Comparison of ENCODE assay signal across 10 cellular contexts in the genomic region with DNA sequence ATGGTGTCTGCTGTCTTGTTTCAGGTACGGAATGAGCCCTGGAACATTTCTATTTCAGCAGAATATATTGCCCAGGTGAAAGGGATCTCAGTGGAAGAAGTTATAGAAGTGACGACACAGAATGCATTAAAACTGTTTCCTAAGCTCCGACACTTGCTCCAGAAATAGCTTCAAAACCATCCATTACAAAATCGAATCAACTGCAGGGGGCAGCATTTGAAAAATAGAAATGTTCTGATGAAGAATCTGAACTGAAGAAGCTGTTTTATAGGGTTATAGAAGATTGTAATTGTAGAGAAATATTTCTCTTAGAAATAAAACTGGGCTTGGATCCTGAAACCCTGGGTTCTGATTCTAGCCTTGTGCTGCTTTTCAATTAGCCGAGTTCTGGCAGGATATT. TPM values are rescaled to one million over a fixed set of nuclear protein-coding genes. Genes with fewer than 3 reads are reported as not detected.
DNase-seq lines count a peak whose midpoint lies in the region; ATAC-seq and TF ChIP-seq lines count a peak whose summit lies in the region.
"Had no signal": no experiment of that assay in that cellular context is flagged by ENCODE, and none has a peak within 500 bp of the region (broad histone marks: within the 10 kb centered on the region; RNA-seq: fewer than 3 reads in every experiment).

No MANE protein-coding gene starts in this region.

- H3K9ac ChIP-seq in DND-41 (ENCODE audit: low read depth, low read length): no peak overlapping the region
- H3K9ac ChIP-seq in neural cell (ENCODE audit: low read length): no peak overlapping the region

- ATAC-seq in DND-41 (ENCODE audit: insufficient read depth, low read depth): no peak
- no peak for ATAC-seq in HG03108 (IDR thresholded peaks at IDR 0.05; ENCODE audit: unreplicated experiment)

- H3K27ac ChIP-seq in DND-41 (ENCODE audit: low read length) (no peak overlapping the region), neural cell (ENCODE audit: low read length) (no peak overlapping the region), thyroid gland (no peak overlapping the region)
- no peak overlapping the region for H3K27ac ChIP-seq in effector memory CD4-positive, alpha-beta T cell (ENCODE audit: insufficient read depth, low read length, poor library complexity, severe bottlenecking)

- H2AFZ ChIP-seq in DND-41 (ENCODE audit: low read depth, low read length) (no peak overlapping the region), neural cell (ENCODE audit: low read depth, low read length) (no peak overlapping the region)

- H3K9me3 ChIP-seq in DND-41 (ENCODE audit: insufficient read depth, low read length, severe bottlenecking) (no peaks in the 10 kb centered on the region), neural cell (ENCODE audit: low read length) (no peaks in the 10 kb centered on the region), thyroid gland (no peaks in the 10 kb centered on the region)
- H3K9me3 ChIP-seq in effector memory CD4-positive, alpha-beta T cell (ENCODE audit: control insufficient read depth, low read length): no peaks in the 10 kb centered on the region
- H3K9me3 ChIP-seq: HAP-1 had no signal

- no peaks in the 10 kb centered on the region for H3K27me3 ChIP-seq in DND-41 (ENCODE audit: insufficient read depth, low read length, poor library complexity)
- no peaks in the 10 kb centered on the region for H3K27me3 ChIP-seq in neural cell (ENCODE audit: insufficient read depth, low read depth, low read length)
- no peaks in the 10 kb centered on the region for H3K27me3 ChIP-seq in thyroid gland
- no peaks in the 10 kb centered on the region for H3K27me3 ChIP-seq in effector memory CD4-positive, alpha-beta T cell (replicated peaks; ENCODE audit: control insufficient read depth, insufficient read depth, low read length, poor library complexity, severe bottlenecking)

- TF ChIP-seq POLR2A in thyroid gland (IDR thresholded peaks at IDR 0.05): no peak

- 71 to 74% methylated on average over 5 of the region's 5 CpGs for WGBS in thyroid gland, 2 donors

- intact Hi-C loops in thyroid gland (cut with DNase I): no loop called here

- peak; percentile 45 for TF ChIP-seq RAD21 in neural cell (conservative IDR thresholded peaks at IDR 0.05)

- TF ChIP-seq CTCF in DND-41 (IDR thresholded peaks at IDR 0.05; ENCODE audit: borderline replicate concordance, extremely low read depth, low read length, poor library complexity, severe bottlenecking): peak; percentile 44
- peak; percentile 19 for TF ChIP-seq CTCF in cardiac fibroblast (IDR thresholded peaks at IDR 0.05; ENCODE audit: low read depth, low read length)
- peak; percentile 55 for TF ChIP-seq CTCF in neural cell (IDR thresholded peaks at IDR 0.05; ENCODE audit: poor library complexity, severe bottlenecking)
- peak in 2 of 6 experiments; percentile 7 to 16 for TF ChIP-seq CTCF in thyroid gland (IDR thresholded peaks at IDR 0.05)

- H3K4me3 ChIP-seq in DND-41 (ENCODE audit: low read depth in 1 of 2, low read length in 2 of 2) (no peak overlapping the region), cardiac fibroblast (replicated peaks in 1 of 2; ENCODE audit: low read depth in 2 of 2, low read length in 2 of 2) (no peak overlapping the region), neural cell (ENCODE audit: low read length) (no peak overlapping the region), thyroid gland (replicated peaks in 1 of 3) (no peak overlapping the region)
- no peak overlapping the region for H3K4me3 ChIP-seq in effector memory CD4-positive, alpha-beta T cell (ENCODE audit: insufficient read depth, low read depth, low read length, poor library complexity, severe bottlenecking)
- H3K4me3 ChIP-seq: HAP-1 had no signal

- H3K4me2 ChIP-seq in DND-41 (ENCODE audit: insufficient read depth, low read length): no peak overlapping the region
- H3K4me2 ChIP-seq in neural cell (ENCODE audit: low read length): no peak overlapping the region

- no peaks in the 10 kb centered on the region for H3F3A ChIP-seq in neural cell (ENCODE audit: insufficient read depth, low read length, poor library complexity, severe bottlenecking)

- no peaks in the 10 kb centered on the region for H4K20me1 ChIP-seq in DND-41 (ENCODE audit: insufficient read depth, low read length)
- no peaks in the 10 kb centered on the region for H4K20me1 ChIP-seq in neural cell (ENCODE audit: insufficient read depth)

- H3K79me2 ChIP-seq in DND-41 (ENCODE audit: insufficient read depth, low read length): no peaks in the 10 kb centered on the region
- H3K79me2 ChIP-seq in neural cell (replicated peaks; ENCODE audit: insufficient read depth, low read length): no peaks in the 10 kb centered on the region

- H3K9me2 ChIP-seq in neural cell (ENCODE audit: insufficient read depth, low read length): no peaks in the 10 kb centered on the region

- no peak for TF ChIP-seq EP300 in neural cell (conservative IDR thresholded peaks at IDR 0.05; ENCODE audit: poor library complexity, severe bottlenecking)

- peaks cover 12% of the 10 kb centered on the region; the same call in 1 of the 2 replicates for H3K36me3 ChIP-seq in DND-41 (ENCODE audit: insufficient read depth, low read length)
- H3K36me3 ChIP-seq in neural cell (ENCODE audit: insufficient read depth, low read length): no peaks in the 10 kb centered on the region
- no peaks in the 10 kb centered on the region for H3K36me3 ChIP-seq in thyroid gland
- H3K36me3 ChIP-seq in effector memory CD4-positive, alpha-beta T cell (ENCODE audit: control insufficient read depth, insufficient read depth, low read length): no peaks in the 10 kb centered on the region
- H3K36me3 ChIP-seq: HAP-1 had no signal

- no peaks in the 10 kb centered on the region for H3K4me1 ChIP-seq in DND-41 (ENCODE audit: insufficient read depth, low read length)
- H3K4me1 ChIP-seq in thyroid gland: no peaks in the 10 kb centered on the region
- H3K4me1 ChIP-seq in effector memory CD4-positive, alpha-beta T cell (ENCODE audit: control insufficient read depth, insufficient read depth, low read length, poor library complexity, severe bottlenecking): no peaks in the 10 kb centered on the region

- DNase-seq in DND-41 (no peak), LHCN-M2 (ENCODE audit: low read depth) (peak; percentile 5), cardiac fibroblast (ENCODE audit: low read depth in 2 of 2) (peak; percentile 30 to 46), DMS114 treated with DMSO at 0.1 percent for 48 hours (lab: John Stamatoyannopoulos, UW; ENCODE audit: unreplicated experiment) (no peak), thyroid gland (no peak)
- DNase-seq in effector memory CD4-positive, alpha-beta T cell: no peak
- DNase-seq: SW 1271 had no signal

TF ChIP-seq in neural cell, 6 proteins besides CTCF, POLR2A, EP300 and RAD21:
- TF ChIP-seq, protein P1, sequence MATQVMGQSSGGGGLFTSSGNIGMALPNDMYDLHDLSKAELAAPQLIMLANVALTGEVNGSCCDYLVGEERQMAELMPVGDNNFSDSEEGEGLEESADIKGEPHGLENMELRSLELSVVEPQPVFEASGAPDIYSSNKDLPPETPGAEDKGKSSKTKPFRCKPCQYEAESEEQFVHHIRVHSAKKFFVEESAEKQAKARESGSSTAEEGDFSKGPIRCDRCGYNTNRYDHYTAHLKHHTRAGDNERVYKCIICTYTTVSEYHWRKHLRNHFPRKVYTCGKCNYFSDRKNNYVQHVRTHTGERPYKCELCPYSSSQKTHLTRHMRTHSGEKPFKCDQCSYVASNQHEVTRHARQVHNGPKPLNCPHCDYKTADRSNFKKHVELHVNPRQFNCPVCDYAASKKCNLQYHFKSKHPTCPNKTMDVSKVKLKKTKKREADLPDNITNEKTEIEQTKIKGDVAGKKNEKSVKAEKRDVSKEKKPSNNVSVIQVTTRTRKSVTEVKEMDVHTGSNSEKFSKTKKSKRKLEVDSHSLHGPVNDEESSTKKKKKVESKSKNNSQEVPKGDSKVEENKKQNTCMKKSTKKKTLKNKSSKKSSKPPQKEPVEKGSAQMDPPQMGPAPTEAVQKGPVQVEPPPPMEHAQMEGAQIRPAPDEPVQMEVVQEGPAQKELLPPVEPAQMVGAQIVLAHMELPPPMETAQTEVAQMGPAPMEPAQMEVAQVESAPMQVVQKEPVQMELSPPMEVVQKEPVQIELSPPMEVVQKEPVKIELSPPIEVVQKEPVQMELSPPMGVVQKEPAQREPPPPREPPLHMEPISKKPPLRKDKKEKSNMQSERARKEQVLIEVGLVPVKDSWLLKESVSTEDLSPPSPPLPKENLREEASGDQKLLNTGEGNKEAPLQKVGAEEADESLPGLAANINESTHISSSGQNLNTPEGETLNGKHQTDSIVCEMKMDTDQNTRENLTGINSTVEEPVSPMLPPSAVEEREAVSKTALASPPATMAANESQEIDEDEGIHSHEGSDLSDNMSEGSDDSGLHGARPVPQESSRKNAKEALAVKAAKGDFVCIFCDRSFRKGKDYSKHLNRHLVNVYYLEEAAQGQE (IDR thresholded peaks at IDR 0.05; ENCODE audit: borderline replicate concordance): no peak
- TF ChIP-seq SMC3 (conservative IDR thresholded peaks at IDR 0.05; ENCODE audit: poor library complexity) (peak; percentile 64), POLR2AphosphoS5 (IDR thresholded peaks at IDR 0.05) (no peak)
TF ChIP-seq in neural cell: peak in this region for 1.

RNA-seq across cellular contexts. Expression of a gene that starts 23.3 kb away (rescaled TPM):
- 19.1 and 24.1 TPM in 2 replicates for total RNA-seq in LHCN-M2 (2014; rRNA removed)
- polyA plus RNA-seq in LHCN-M2 (2012): 7.8 TPM
- polyA plus RNA-seq in neural cell: 62.5 and 72.0 TPM in 2 replicates
- 55.5 and 59.6 TPM in 2 replicates for polyA minus RNA-seq in neural cell
- 10 to 100 TPM; 12.1 to 20.2 (median 18.6) TPM for total RNA-seq in thyroid gland

RNA-seq across cellular contexts. Expression of a gene that starts 23.4 kb away (rescaled TPM):
- 36.2 and 55.0 TPM in 2 replicates for total RNA-seq in LHCN-M2 (2014; rRNA removed)
- polyA plus RNA-seq in LHCN-M2 (2012): 15.9 TPM
- 34.0 and 40.4 TPM in 2 replicates for polyA plus RNA-seq in neural cell
- polyA minus RNA-seq in neural cell: 60.9 and 74.7 TPM in 2 replicates
- total RNA-seq in thyroid gland: 10 to 100 TPM; 47.5 to 62.8 (median 62.2) TPM

RNA-seq across cellular contexts. Expression of a gene that starts 32.5 kb away (rescaled TPM):
- not detected in 2 replicates for total RNA-seq in LHCN-M2 (2014; rRNA removed)
- not detected for polyA plus RNA-seq in LHCN-M2 (2012)
- polyA plus RNA-seq in neural cell: 1.8 TPM in 1 of 2 replicates, not detected in the other
- polyA minus RNA-seq in neural cell: not detected in 2 replicates
- not detected for total RNA-seq in thyroid gland

RNA-seq across cellular contexts. Expression of a gene that starts 43.1 kb away (rescaled TPM):
- total RNA-seq in LHCN-M2 (2014; rRNA removed): 4.5 and 6.0 TPM in 2 replicates
- 1.8 TPM for polyA plus RNA-seq in LHCN-M2 (2012)
- polyA plus RNA-seq in neural cell: 37.8 and 42.1 TPM in 2 replicates
- 45.0 and 48.5 TPM in 2 replicates for polyA minus RNA-seq in neural cell
- total RNA-seq in thyroid gland: 1 to 10 TPM; 7.8 to 8.9 (median 8.2) TPM

Comparison
In these comparisons a context has a peak if more than half of its experiments do, and no peak if none do; other contexts are left out.
1. DNase-seq: peak in LHCN-M2 (single experiment) and cardiac fibroblast (2 of 2); none in DND-41 (single experiment), DMS114 treated with DMSO at 0.1 percent for 48 hours (single experiment), thyroid gland (0 of 2) and effector memory CD4-positive, alpha-beta T cell (0 of 3).